In the genomic region with DNA sequence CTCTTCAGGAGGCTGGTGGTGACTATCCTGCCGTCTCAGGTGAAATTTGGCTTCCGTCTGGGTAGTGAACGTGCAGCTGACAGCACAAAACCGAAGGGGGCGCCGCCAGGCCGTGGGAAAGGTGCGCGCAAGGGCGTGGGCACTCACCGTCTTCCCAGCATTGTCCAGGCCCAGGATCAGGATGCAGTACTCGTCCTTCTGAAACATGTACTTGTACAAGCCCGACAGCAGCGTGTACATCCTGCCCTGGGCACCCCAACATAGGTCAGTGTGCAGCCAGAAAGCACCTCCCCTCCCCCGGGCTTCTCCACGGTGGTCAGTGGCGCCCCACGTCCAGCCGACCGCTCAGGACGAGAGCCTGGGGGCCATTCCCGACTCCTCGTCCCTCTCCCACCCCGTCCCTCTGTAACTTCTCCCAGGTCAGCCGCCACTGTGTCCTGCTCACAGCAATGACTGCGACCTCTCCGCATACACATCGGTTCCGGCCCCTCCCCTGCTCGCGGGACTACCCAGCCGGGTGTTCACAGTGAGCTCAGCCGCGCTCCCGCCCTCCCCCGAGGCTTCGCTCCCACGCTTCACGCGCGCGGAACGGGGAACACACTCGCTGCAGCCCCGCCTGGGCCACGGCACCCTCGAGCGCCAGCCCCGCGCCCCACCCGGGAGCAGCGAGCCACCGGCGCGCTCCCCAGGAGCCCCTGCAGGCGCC, we compare ENCODE assay signal across 1 cellular context.
TF ChIP-seq lines count a peak whose summit lies in the region.

No MANE protein-coding gene starts in this region.

TF ChIP-seq in GM12878, 131 proteins besides CTCF, POLR2A, EP300 and RAD21 (continued from another document and continues in another):
- TF ChIP-seq, protein P1, sequence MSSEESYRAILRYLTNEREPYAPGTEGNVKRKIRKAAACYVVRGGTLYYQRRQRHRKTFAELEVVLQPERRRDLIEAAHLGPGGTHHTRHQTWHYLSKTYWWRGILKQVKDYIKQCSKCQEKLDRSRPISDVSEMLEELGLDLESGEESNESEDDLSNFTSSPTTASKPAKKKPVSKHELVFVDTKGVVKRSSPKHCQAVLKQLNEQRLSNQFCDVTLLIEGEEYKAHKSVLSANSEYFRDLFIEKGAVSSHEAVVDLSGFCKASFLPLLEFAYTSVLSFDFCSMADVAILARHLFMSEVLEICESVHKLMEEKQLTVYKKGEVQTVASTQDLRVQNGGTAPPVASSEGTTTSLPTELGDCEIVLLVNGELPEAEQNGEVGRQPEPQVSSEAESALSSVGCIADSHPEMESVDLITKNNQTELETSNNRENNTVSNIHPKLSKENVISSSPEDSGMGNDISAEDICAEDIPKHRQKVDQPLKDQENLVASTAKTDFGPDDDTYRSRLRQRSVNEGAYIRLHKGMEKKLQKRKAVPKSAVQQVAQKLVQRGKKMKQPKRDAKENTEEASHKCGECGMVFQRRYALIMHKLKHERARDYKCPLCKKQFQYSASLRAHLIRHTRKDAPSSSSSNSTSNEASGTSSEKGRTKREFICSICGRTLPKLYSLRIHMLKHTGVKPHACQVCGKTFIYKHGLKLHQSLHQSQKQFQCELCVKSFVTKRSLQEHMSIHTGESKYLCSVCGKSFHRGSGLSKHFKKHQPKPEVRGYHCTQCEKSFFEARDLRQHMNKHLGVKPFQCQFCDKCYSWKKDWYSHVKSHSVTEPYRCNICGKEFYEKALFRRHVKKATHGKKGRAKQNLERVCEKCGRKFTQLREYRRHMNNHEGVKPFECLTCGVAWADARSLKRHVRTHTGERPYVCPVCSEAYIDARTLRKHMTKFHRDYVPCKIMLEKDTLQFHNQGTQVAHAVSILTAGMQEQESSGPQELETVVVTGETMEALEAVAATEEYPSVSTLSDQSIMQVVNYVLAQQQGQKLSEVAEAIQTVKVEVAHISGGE (CRISPR knock-in tag; IDR thresholded peaks at IDR 0.05): no peak
- TF ChIP-seq, protein P2, sequence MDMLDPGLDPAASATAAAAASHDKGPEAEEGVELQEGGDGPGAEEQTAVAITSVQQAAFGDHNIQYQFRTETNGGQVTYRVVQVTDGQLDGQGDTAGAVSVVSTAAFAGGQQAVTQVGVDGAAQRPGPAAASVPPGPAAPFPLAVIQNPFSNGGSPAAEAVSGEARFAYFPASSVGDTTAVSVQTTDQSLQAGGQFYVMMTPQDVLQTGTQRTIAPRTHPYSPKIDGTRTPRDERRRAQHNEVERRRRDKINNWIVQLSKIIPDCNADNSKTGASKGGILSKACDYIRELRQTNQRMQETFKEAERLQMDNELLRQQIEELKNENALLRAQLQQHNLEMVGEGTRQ (IDR thresholded peaks at IDR 0.05; ENCODE audit: borderline replicate concordance, low read depth, low read length): no peak
- TF ChIP-seq, protein P3, sequence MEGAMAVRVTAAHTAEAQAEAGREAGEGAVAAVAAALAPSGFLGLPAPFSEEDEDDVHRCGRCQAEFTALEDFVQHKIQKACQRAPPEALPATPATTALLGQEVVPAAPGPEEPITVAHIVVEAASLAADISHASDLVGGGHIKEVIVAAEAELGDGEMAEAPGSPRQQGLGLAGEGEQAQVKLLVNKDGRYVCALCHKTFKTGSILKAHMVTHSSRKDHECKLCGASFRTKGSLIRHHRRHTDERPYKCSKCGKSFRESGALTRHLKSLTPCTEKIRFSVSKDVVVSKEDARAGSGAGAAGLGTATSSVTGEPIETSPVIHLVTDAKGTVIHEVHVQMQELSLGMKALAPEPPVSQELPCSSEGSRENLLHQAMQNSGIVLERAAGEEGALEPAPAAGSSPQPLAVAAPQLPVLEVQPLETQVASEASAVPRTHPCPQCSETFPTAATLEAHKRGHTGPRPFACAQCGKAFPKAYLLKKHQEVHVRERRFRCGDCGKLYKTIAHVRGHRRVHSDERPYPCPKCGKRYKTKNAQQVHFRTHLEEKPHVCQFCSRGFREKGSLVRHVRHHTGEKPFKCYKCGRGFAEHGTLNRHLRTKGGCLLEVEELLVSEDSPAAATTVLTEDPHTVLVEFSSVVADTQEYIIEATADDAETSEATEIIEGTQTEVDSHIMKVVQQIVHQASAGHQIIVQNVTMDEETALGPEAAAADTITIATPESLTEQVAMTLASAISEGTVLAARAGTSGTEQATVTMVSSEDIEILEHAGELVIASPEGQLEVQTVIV (IDR thresholded peaks at IDR 0.05; ENCODE audit: borderline replicate concordance, partially characterized antibody): no peak
- TF ChIP-seq, protein P4, sequence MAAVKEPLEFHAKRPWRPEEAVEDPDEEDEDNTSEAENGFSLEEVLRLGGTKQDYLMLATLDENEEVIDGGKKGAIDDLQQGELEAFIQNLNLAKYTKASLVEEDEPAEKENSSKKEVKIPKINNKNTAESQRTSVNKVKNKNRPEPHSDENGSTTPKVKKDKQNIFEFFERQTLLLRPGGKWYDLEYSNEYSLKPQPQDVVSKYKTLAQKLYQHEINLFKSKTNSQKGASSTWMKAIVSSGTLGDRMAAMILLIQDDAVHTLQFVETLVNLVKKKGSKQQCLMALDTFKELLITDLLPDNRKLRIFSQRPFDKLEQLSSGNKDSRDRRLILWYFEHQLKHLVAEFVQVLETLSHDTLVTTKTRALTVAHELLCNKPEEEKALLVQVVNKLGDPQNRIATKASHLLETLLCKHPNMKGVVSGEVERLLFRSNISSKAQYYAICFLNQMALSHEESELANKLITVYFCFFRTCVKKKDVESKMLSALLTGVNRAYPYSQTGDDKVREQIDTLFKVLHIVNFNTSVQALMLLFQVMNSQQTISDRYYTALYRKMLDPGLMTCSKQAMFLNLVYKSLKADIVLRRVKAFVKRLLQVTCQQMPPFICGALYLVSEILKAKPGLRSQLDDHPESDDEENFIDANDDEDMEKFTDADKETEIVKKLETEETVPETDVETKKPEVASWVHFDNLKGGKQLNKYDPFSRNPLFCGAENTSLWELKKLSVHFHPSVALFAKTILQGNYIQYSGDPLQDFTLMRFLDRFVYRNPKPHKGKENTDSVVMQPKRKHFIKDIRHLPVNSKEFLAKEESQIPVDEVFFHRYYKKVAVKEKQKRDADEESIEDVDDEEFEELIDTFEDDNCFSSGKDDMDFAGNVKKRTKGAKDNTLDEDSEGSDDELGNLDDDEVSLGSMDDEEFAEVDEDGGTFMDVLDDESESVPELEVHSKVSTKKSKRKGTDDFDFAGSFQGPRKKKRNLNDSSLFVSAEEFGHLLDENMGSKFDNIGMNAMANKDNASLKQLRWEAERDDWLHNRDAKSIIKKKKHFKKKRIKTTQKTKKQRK (IDR thresholded peaks at IDR 0.05; ENCODE audit: low read depth, low read length): no peak
- no peak; the same call in 1 of the 2 replicates for TF ChIP-seq IKZF1 (conservative IDR thresholded peaks at IDR 0.05)
- TF ChIP-seq, protein P5, sequence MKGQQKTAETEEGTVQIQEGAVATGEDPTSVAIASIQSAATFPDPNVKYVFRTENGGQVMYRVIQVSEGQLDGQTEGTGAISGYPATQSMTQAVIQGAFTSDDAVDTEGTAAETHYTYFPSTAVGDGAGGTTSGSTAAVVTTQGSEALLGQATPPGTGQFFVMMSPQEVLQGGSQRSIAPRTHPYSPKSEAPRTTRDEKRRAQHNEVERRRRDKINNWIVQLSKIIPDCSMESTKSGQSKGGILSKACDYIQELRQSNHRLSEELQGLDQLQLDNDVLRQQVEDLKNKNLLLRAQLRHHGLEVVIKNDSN (IDR thresholded peaks at IDR 0.05; ENCODE audit: borderline replicate concordance, extremely low read length, insufficient read depth, low read depth, low read length): no peak
- TF ChIP-seq SMAD5 (IDR thresholded peaks at IDR 0.05; ENCODE audit: low read depth): no peak
- TF ChIP-seq, protein P6, sequence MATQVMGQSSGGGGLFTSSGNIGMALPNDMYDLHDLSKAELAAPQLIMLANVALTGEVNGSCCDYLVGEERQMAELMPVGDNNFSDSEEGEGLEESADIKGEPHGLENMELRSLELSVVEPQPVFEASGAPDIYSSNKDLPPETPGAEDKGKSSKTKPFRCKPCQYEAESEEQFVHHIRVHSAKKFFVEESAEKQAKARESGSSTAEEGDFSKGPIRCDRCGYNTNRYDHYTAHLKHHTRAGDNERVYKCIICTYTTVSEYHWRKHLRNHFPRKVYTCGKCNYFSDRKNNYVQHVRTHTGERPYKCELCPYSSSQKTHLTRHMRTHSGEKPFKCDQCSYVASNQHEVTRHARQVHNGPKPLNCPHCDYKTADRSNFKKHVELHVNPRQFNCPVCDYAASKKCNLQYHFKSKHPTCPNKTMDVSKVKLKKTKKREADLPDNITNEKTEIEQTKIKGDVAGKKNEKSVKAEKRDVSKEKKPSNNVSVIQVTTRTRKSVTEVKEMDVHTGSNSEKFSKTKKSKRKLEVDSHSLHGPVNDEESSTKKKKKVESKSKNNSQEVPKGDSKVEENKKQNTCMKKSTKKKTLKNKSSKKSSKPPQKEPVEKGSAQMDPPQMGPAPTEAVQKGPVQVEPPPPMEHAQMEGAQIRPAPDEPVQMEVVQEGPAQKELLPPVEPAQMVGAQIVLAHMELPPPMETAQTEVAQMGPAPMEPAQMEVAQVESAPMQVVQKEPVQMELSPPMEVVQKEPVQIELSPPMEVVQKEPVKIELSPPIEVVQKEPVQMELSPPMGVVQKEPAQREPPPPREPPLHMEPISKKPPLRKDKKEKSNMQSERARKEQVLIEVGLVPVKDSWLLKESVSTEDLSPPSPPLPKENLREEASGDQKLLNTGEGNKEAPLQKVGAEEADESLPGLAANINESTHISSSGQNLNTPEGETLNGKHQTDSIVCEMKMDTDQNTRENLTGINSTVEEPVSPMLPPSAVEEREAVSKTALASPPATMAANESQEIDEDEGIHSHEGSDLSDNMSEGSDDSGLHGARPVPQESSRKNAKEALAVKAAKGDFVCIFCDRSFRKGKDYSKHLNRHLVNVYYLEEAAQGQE (IDR thresholded peaks at IDR 0.05; ENCODE audit: low read depth, low read length): no peak
- TF ChIP-seq, protein P7, sequence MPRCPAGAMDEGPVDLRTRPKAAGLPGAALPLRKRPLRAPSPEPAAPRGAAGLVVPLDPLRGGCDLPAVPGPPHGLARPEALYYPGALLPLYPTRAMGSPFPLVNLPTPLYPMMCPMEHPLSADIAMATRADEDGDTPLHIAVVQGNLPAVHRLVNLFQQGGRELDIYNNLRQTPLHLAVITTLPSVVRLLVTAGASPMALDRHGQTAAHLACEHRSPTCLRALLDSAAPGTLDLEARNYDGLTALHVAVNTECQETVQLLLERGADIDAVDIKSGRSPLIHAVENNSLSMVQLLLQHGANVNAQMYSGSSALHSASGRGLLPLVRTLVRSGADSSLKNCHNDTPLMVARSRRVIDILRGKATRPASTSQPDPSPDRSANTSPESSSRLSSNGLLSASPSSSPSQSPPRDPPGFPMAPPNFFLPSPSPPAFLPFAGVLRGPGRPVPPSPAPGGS (IDR thresholded peaks at IDR 0.05; ENCODE audit: borderline replicate concordance, insufficient read depth, low read depth, low read length, poor library complexity, severe bottlenecking): no peak
- no peak for TF ChIP-seq ZNF274 (IDR thresholded peaks at IDR 0.05; ENCODE audit: insufficient read depth, insufficient read length)
- TF ChIP-seq ESRRA (IDR thresholded peaks at IDR 0.05; ENCODE audit: low read length): no peak
- no peak for TF ChIP-seq JUNB (IDR thresholded peaks at IDR 0.05)
- TF ChIP-seq TARDBP (IDR thresholded peaks at IDR 0.05; ENCODE audit: borderline replicate concordance): 0 out of 2 replicates have a peak, but pooled peaks have one; percentile 29
- TF ChIP-seq, protein P8, sequence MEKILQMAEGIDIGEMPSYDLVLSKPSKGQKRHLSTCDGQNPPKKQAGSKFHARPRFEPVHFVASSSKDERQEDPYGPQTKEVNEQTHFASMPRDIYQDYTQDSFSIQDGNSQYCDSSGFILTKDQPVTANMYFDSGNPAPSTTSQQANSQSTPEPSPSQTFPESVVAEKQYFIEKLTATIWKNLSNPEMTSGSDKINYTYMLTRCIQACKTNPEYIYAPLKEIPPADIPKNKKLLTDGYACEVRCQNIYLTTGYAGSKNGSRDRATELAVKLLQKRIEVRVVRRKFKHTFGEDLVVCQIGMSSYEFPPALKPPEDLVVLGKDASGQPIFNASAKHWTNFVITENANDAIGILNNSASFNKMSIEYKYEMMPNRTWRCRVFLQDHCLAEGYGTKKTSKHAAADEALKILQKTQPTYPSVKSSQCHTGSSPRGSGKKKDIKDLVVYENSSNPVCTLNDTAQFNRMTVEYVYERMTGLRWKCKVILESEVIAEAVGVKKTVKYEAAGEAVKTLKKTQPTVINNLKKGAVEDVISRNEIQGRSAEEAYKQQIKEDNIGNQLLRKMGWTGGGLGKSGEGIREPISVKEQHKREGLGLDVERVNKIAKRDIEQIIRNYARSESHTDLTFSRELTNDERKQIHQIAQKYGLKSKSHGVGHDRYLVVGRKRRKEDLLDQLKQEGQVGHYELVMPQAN (conservative IDR thresholded peaks at IDR 0.05): no peak; the same call in 1 of the 2 replicates
- no peak for TF ChIP-seq SIX5 (IDR thresholded peaks at IDR 0.05; ENCODE audit: low read depth, low read length, severe bottlenecking)
- peak; percentile 53; the same call in 1 of the 2 replicates for TF ChIP-seq POLR2AphosphoS5 (IDR thresholded peaks at IDR 0.05; ENCODE audit: low read length)
- TF ChIP-seq, protein P9, sequence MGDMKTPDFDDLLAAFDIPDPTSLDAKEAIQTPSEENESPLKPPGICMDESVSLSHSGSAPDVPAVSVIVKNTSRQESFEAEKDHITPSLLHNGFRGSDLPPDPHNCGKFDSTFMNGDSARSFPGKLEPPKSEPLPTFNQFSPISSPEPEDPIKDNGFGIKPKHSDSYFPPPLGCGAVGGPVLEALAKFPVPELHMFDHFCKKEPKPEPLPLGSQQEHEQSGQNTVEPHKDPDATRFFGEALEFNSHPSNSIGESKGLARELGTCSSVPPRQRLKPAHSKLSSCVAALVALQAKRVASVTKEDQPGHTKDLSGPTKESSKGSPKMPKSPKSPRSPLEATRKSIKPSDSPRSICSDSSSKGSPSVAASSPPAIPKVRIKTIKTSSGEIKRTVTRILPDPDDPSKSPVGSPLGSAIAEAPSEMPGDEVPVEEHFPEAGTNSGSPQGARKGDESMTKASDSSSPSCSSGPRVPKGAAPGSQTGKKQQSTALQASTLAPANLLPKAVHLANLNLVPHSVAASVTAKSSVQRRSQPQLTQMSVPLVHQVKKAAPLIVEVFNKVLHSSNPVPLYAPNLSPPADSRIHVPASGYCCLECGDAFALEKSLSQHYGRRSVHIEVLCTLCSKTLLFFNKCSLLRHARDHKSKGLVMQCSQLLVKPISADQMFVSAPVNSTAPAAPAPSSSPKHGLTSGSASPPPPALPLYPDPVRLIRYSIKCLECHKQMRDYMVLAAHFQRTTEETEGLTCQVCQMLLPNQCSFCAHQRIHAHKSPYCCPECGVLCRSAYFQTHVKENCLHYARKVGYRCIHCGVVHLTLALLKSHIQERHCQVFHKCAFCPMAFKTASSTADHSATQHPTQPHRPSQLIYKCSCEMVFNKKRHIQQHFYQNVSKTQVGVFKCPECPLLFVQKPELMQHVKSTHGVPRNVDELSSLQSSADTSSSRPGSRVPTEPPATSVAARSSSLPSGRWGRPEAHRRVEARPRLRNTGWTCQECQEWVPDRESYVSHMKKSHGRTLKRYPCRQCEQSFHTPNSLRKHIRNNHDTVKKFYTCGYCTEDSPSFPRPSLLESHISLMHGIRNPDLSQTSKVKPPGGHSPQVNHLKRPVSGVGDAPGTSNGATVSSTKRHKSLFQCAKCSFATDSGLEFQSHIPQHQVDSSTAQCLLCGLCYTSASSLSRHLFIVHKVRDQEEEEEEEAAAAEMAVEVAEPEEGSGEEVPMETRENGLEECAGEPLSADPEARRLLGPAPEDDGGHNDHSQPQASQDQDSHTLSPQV (IDR thresholded peaks at IDR 0.05): no peak
- TF ChIP-seq, protein P10, sequence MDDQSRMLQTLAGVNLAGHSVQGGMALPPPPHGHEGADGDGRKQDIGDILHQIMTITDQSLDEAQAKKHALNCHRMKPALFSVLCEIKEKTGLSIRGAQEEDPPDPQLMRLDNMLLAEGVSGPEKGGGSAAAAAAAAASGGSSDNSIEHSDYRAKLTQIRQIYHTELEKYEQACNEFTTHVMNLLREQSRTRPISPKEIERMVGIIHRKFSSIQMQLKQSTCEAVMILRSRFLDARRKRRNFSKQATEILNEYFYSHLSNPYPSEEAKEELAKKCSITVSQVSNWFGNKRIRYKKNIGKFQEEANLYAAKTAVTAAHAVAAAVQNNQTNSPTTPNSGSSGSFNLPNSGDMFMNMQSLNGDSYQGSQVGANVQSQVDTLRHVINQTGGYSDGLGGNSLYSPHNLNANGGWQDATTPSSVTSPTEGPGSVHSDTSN (IDR thresholded peaks at IDR 0.05; ENCODE audit: insufficient replicate concordance, low read depth, low read length): no peak
- TF ChIP-seq NR2F1 (conservative IDR thresholded peaks at IDR 0.05): no peak
- TF ChIP-seq SMC3 (IDR thresholded peaks at IDR 0.05; ENCODE audit: borderline replicate concordance, low read length): peak; percentile 79
- no peak; the same call in 1 of the 2 replicates for TF ChIP-seq CREB1 (IDR thresholded peaks at IDR 0.05; ENCODE audit: low read depth)
